ENCODE assay signal across 9 cellular contexts in the genomic region with DNA sequence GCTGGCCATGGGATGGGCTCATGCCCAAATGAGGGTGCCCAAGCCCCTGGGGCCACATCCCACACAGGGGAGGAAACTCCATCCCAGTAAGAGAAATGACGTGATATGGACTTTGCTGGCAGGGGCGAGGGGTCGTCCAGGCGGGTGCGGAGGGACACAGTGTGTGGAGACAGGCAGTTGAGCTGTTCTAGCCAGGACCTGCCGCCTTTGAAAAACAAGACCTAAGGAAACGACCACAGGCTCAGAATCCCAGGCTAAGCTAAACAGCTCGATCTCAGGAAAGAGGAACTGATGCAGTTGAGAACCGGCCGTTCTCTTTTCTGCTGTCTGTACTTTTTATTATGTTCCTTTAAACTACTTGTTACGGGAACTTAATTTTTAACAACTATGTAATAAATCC. TPM values are rescaled to one million over a fixed set of nuclear protein-coding genes. Genes with fewer than 3 reads are reported as not detected.
DNase-seq lines count a peak whose midpoint lies in the region; ATAC-seq and TF ChIP-seq lines count a peak whose summit lies in the region.
"Had no signal": no experiment of that assay in that cellular context is flagged by ENCODE, and none has a peak within 500 bp of the region (broad histone marks: within the 10 kb centered on the region; RNA-seq: fewer than 3 reads in every experiment).

No MANE protein-coding gene starts in this region.

- H3K4me3 ChIP-seq in adrenal gland (peak overlapping the region in 1 of 4 donors; percentile 47), mucosa of descending colon (no peak overlapping the region), smooth muscle cell (no peak overlapping the region)

- no peaks in the 10 kb centered on the region for H3K79me2 ChIP-seq in smooth muscle cell (ENCODE audit: low read depth)

- H3K4me2 ChIP-seq in smooth muscle cell: no peak overlapping the region

- no peak overlapping the region for H2AFZ ChIP-seq in smooth muscle cell (ENCODE audit: low read depth)

- no peak for TF ChIP-seq POLR2A in adrenal gland (IDR thresholded peaks at IDR 0.05)

- H3K27ac ChIP-seq in adrenal gland (peak overlapping the region in 4 of 5 donors; percentile 20 to 84 (median 32)), smooth muscle cell (ENCODE audit: low read depth) (no peak overlapping the region)

- intact Hi-C loops in adrenal gland (cut with DNase I) (no loop called here), mucosa of descending colon (cut with DNase I, micrococcal nuclease) (no loop called here)

- no peaks in the 10 kb centered on the region for H3K36me3 ChIP-seq in ES-I3 (ENCODE audit: insufficient read depth, low read length)
- no peaks in the 10 kb centered on the region for H3K36me3 ChIP-seq in adrenal gland (replicated peaks in 1 of 2)
- no peaks in the 10 kb centered on the region for H3K36me3 ChIP-seq in mucosa of descending colon (ENCODE audit: low read depth)
- no peaks in the 10 kb centered on the region for H3K36me3 ChIP-seq in smooth muscle cell (ENCODE audit: low read depth)

- 54 to 70% (median 60%) methylated on average over 11 of the region's 11 CpGs for WGBS in adrenal gland, 4 donors
- WGBS in smooth muscle cell (ENCODE audit: low lambda C conversion rate): 88% methylated on average over 11 of the region's 11 CpGs

- DNase-seq in adrenal gland (peak in 4 of 7 donors; percentile 23 to 55 (median 30)), mucosa of descending colon (peak in 1 of 3 donors; percentile 53), smooth muscle cell (lab: John Stamatoyannopoulos, UW; ENCODE audit: unreplicated experiment) (no peak)
- DNase-seq in effector CD8-positive, alpha-beta T cell (lab: John Stamatoyannopoulos, UW): no peak
- DNase-seq: NCI-H446 treated with DMSO at 0.1 percent for 48 hours had no signal

- H3K9me3 ChIP-seq in ES-I3 (ENCODE audit: control insufficient read depth, insufficient read depth, low read length) (no peaks in the 10 kb centered on the region), adrenal gland (replicated peaks in 1 of 3) (no peaks in the 10 kb centered on the region), mucosa of descending colon (no peaks in the 10 kb centered on the region), smooth muscle cell (replicated peaks; ENCODE audit: low read depth) (no peaks in the 10 kb centered on the region)

- peak; percentile 37 for ATAC-seq in HG03159 (IDR thresholded peaks at IDR 0.05; ENCODE audit: unreplicated experiment)
- ATAC-seq in mucosa of descending colon: peak; percentile 61
- no peak for ATAC-seq in HG03095 (IDR thresholded peaks at IDR 0.05; ENCODE audit: unreplicated experiment)
- ATAC-seq in HG03196 (IDR thresholded peaks at IDR 0.05; ENCODE audit: unreplicated experiment): no peak

- no peaks in the 10 kb centered on the region for H4K20me1 ChIP-seq in smooth muscle cell (ENCODE audit: low read depth)

- H3K4me1 ChIP-seq in ES-I3 (ENCODE audit: insufficient read depth, low read length): peaks cover 17% of the 10 kb centered on the region
- no peaks in the 10 kb centered on the region for H3K4me1 ChIP-seq in adrenal gland (replicated peaks in 1 of 2)
- H3K4me1 ChIP-seq in mucosa of descending colon (ENCODE audit: low read depth): no peaks in the 10 kb centered on the region
- peaks cover 11% of the 10 kb centered on the region for H3K4me1 ChIP-seq in smooth muscle cell (ENCODE audit: low read depth)

- H3K9ac ChIP-seq in ES-I3 (ENCODE audit: low read depth, low read length) (peak overlapping the region; percentile 38; the same call in 1 of the 2 replicates), smooth muscle cell (ENCODE audit: low read depth) (no peak overlapping the region)

- H3K27me3 ChIP-seq in adrenal gland (no peaks in the 10 kb centered on the region), smooth muscle cell (ENCODE audit: low read depth) (no peaks in the 10 kb centered on the region)

- no peaks in the 10 kb centered on the region for H3F3A ChIP-seq in smooth muscle cell (ENCODE audit: low read depth)

- no peak for TF ChIP-seq CTCF in adrenal gland (IDR thresholded peaks at IDR 0.05)
- no peak for TF ChIP-seq CTCF in mucosa of descending colon (IDR thresholded peaks at IDR 0.05)
- no peak for TF ChIP-seq CTCF in smooth muscle cell (IDR thresholded peaks at IDR 0.05; ENCODE audit: borderline replicate concordance, insufficient read depth, poor library complexity, severe bottlenecking)

RNA-seq across cellular contexts. Expression of gene NFE2L3, which starts 51.1 kb away (rescaled TPM):
- total RNA-seq in adrenal gland (1 to 10 TPM in 4 of 8 donors, under 1 TPM in 4; 0.16 to 4.0 (median 0.96) TPM), mucosa of descending colon (10 to 100 TPM in 1 of 3 donors, 1 to 10 TPM in 2; 7.3 to 12.2 (median 8.4) TPM), smooth muscle cell (5.5 and 5.6 TPM in 2 replicates)
- polyA plus RNA-seq in adrenal gland (under 1 TPM; 0.48 to 0.77 (median 0.60) TPM), smooth muscle cell (2.4 and 6.2 TPM in 2 replicates)

Comparison
In these comparisons a context has a peak if more than half of its experiments do, and no peak if none do; other contexts are left out.
1. ATAC-seq: peak in HG03159 (single experiment) and mucosa of descending colon (single experiment); none in HG03095 (single experiment) and HG03196 (single experiment).
2. DNase-seq: peak in adrenal gland (4 of 7); none in effector CD8-positive, alpha-beta T cell (single experiment) and smooth muscle cell (single experiment).